ENCODE assay signal across 16 cellular contexts in the genomic region with DNA sequence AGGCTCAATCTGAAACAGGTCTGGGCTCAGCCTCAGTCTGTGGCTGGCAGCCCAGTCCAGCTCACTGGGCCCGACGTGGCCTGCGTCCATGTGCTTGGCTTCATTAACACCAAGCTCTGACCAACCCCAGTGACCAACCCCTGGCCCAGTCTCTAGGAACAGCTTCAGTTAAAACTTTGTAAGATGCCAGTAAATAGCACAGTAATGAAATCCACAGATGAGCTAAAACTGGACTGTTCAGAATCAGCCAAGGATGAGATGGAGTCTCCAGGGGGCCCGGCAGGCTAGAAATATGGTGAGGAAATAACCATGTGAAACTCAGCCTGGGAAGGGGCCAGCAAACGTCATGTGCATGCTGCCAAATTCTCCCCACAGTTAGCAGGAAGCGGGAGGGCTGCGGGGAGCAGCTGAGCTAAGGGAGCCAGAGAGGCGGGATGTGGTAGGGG. TPM values are rescaled to one million over a fixed set of nuclear protein-coding genes. Genes with fewer than 3 reads are reported as not detected.
DNase-seq lines count a peak whose midpoint lies in the region; ATAC-seq and TF ChIP-seq lines count a peak whose summit lies in the region.
"Had no signal": no experiment of that assay in that cellular context is flagged by ENCODE, and none has a peak within 500 bp of the region (broad histone marks: within the 10 kb centered on the region; RNA-seq: fewer than 3 reads in every experiment).

No MANE protein-coding gene starts in this region.

- H3K27ac ChIP-seq in BLaER1 (peak overlapping the region; percentile 76), right atrium auricular region (peak overlapping the region in 1 of 2 donors; percentile 50)

- in situ Hi-C loops in ACHN (cut with HindIII; ENCODE audit: low pct_ligation_motif_present, low pct_unique_long_range_greater_than_20kb, low sequenced_read_pairs), result no loop called here

- intact Hi-C loops in sciatic nerve (cut with DNase I), result no loop called here
- intact Hi-C loops in activated CD4-positive, alpha-beta T cell treated with anti-CD3 and anti-CD28 coated beads, Interleukin-2, amount 10 ng/mL, durations not matched to agents 24 days and 14 days (cut with micrococcal nuclease), result no loop called here

- peak; percentile 93 for ATAC-seq in sciatic nerve
- no peak for ATAC-seq in esophagus mucosa
- ATAC-seq: activated T-cell treated with anti-CD3 and anti-CD28 coated beads, Interleukin-2, amount 50 U/mL, for 72 hours had no signal

- H3K36me3 ChIP-seq in BLaER1 (no peaks in the 10 kb centered on the region), right atrium auricular region (no peaks in the 10 kb centered on the region)

- no peaks in the 10 kb centered on the region for H3K36me3 Mint-ChIP-seq in activated CD4-positive, alpha-beta T cell treated with anti-CD3 and anti-CD28 coated beads, Interleukin-2, amount 10 ng/mL, durations not matched to agents 24 days and 14 days (ENCODE audit: low read depth)
- H3K36me3 Mint-ChIP-seq: brain, naive B cell had no signal

- no peaks in the 10 kb centered on the region for H4K20me1 ChIP-seq in BLaER1

- H3K4me1 ChIP-seq in BLaER1 (peaks cover 63% of the 10 kb centered on the region), right atrium auricular region (no peaks in the 10 kb centered on the region)

- DNase-seq in cardiac fibroblast (ENCODE audit: low read depth in 2 of 2) (peak; percentile 64 to 90), right atrium auricular region (ENCODE audit: low spot score) (peak; percentile 79), sciatic nerve (ENCODE audit: low spot score) (peak; percentile 83), NCI-H82 (lab: John Stamatoyannopoulos, UW) (no peak), ACHN (no peak)
- no peak for DNase-seq in activated CD4-positive, alpha-beta T cell treated with anti-CD3 and anti-CD28 coated beads, Interleukin-2, amount 10 ng/mL, durations not matched to agents 24 days and 14 days
- DNase-seq: activated CD4-positive, alpha-beta T cell treated with anti-CD3 and anti-CD28 coated beads for 4 hours; activated T-cell treated with anti-CD3 and anti-CD28 coated beads, Interleukin-2, amount 50 U/mL, for 72 hours; naive B cell; NCI-H2171; T-helper 1 cell had no signal

- H3K9ac ChIP-seq in BLaER1, result peak overlapping the region; percentile 38; the same call in 1 of the 2 replicates

- no peak overlapping the region for H3K4me3 Mint-ChIP-seq in activated CD4-positive, alpha-beta T cell treated with anti-CD3 and anti-CD28 coated beads, Interleukin-2, amount 10 ng/mL, durations not matched to agents 24 days and 14 days
- H3K4me3 Mint-ChIP-seq: activated T-cell treated with anti-CD3 and anti-CD28 coated beads, Interleukin-2, amount 50 U/mL, for 72 hours; brain; naive B cell had no signal

- H3K27ac Mint-ChIP-seq in activated CD4-positive, alpha-beta T cell treated with anti-CD3 and anti-CD28 coated beads, Interleukin-2, amount 10 ng/mL, durations not matched to agents 24 days and 14 days, result no peak overlapping the region
- H3K27ac Mint-ChIP-seq: activated T-cell treated with anti-CD3 and anti-CD28 coated beads, Interleukin-2, amount 50 U/mL, for 72 hours; naive B cell had no signal

- TF ChIP-seq CTCF in cardiac fibroblast (IDR thresholded peaks at IDR 0.05; ENCODE audit: low read depth, low read length), result no peak
- no peak for TF ChIP-seq CTCF in right atrium auricular region (IDR thresholded peaks at IDR 0.05)

- no peaks in the 10 kb centered on the region for H3K27me3 Mint-ChIP-seq in activated CD4-positive, alpha-beta T cell treated with anti-CD3 and anti-CD28 coated beads, Interleukin-2, amount 10 ng/mL, durations not matched to agents 24 days and 14 days

- no peaks in the 10 kb centered on the region for H3K9me3 Mint-ChIP-seq in activated CD4-positive, alpha-beta T cell treated with anti-CD3 and anti-CD28 coated beads, Interleukin-2, amount 10 ng/mL, durations not matched to agents 24 days and 14 days
- H3K9me3 Mint-ChIP-seq: activated T-cell treated with anti-CD3 and anti-CD28 coated beads, Interleukin-2, amount 50 U/mL, for 72 hours had no signal

- H3K4me2 ChIP-seq in BLaER1, result peak overlapping the region; percentile 75
- H3K4me2 ChIP-seq: smooth muscle cell had no signal

- no peaks in the 10 kb centered on the region for H3K4me1 Mint-ChIP-seq in activated CD4-positive, alpha-beta T cell treated with anti-CD3 and anti-CD28 coated beads, Interleukin-2, amount 10 ng/mL, durations not matched to agents 24 days and 14 days
- H3K4me1 Mint-ChIP-seq: brain, naive B cell had no signal

- peaks cover 94% of the 10 kb centered on the region for H3K27me3 ChIP-seq in BLaER1
- H3K27me3 ChIP-seq in right atrium auricular region, result no peaks in the 10 kb centered on the region

- 0 out of 2 replicates have a peak overlapping the region, but pooled peaks have one; percentile 18 for H3K4me3 ChIP-seq in BLaER1
- no peak overlapping the region for H3K4me3 ChIP-seq in cardiac fibroblast (replicated peaks in 1 of 2; ENCODE audit: low read depth in 2 of 2, low read length in 2 of 2)
- no peak overlapping the region for H3K4me3 ChIP-seq in right atrium auricular region
- H3K4me3 ChIP-seq: smooth muscle cell had no signal

- 0 out of 2 replicates have a peak, but pooled peaks cover 3% of the 10 kb centered on the region for H3K9me3 ChIP-seq in BLaER1
- H3K9me3 ChIP-seq in right atrium auricular region, result no peaks in the 10 kb centered on the region

RNA-seq across cellular contexts. Expression of a gene that starts 37.1 kb away (rescaled TPM):
- total RNA-seq in right atrium auricular region (1 to 10 TPM; 2.0 to 3.5 TPM), sciatic nerve (6.6 TPM), esophagus mucosa (0.36 TPM)
- total RNA-seq in activated CD4-positive, alpha-beta T cell treated with anti-CD3 and anti-CD28 coated beads, Interleukin-2, amount 10 ng/mL, durations not matched to agents 24 days and 14 days, result 0.24 and 0.28 TPM in 2 replicates
- total RNA-seq: A673 had no signal

RNA-seq across cellular contexts. Expression of a gene that starts 46.9 kb away (rescaled TPM):
- 1 to 10 TPM; 2.1 to 2.3 TPM for total RNA-seq in right atrium auricular region
- 1.3 TPM for total RNA-seq in sciatic nerve
- total RNA-seq in activated CD4-positive, alpha-beta T cell treated with anti-CD3 and anti-CD28 coated beads, Interleukin-2, amount 10 ng/mL, durations not matched to agents 24 days and 14 days, result 0.65 and 0.66 TPM in 2 replicates
- total RNA-seq in esophagus mucosa, result 0.28 TPM

Comparison
In these comparisons a context has a peak if more than half of its experiments do, and no peak if none do; other contexts are left out.
1. DNase-seq: peak in cardiac fibroblast (2 of 2), right atrium auricular region (single experiment) and sciatic nerve (single experiment); none in NCI-H82 (single experiment), activated CD4-positive, alpha-beta T cell treated with anti-CD3 and anti-CD28 coated beads, Interleukin-2, amount 10 ng/mL, durations not matched to agents 24 days and 14 days (single experiment) and ACHN (single experiment).